7 cellular contexts compared by ENCODE assay signal in the genomic region with DNA sequence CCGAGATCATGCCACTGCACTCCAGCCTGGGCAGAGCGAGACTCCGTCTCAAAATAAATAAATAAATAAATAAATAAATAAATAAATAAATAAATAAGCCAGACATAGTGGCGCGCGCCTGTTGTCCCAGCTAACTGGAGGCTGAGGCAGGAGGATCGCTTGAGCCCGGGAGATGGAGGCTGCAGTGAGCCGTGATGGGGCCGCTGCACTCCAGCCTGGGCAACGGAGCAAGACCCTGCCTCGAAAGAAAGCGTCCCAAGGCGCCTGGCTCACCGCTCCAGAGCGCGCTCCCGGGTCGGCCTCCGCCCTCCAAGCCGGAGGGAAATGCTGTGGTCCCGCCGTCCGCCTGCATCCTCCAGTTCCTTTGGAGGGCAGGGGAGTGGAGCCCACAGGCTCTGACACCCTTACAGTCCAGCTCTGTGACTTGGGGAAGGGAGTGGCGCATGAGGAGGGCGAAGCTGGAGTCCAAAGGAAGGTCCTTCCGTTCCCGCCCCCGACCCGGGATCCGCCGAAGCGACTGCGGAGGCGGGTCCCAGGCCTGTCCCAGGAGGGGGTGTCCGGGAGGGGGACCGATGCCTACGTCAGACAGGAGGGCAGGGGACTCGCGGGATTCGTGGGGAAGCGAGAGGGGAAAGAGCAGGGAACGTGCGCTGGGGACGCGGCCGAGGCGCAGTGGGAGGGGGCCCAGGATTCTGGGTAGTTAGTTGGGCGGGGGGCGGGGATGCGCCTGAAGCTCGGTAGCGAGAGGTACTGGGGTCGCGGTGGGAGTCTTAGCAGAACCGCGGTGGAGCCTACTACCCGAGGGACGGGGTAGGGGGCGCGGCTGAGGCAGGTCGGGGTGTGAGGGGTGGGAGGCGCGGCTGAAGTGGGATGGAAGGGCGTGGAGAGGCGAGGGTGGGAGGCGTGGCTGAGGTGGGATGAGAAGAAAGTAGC. TPM values are rescaled to one million over a fixed set of nuclear protein-coding genes. Genes with fewer than 3 reads are reported as not detected.
DNase-seq lines count a peak whose midpoint lies in the region; ATAC-seq and TF ChIP-seq lines count a peak whose summit lies in the region.

No MANE protein-coding gene starts in this region.

- H3K4me1 Mint-ChIP-seq in naive B cell: peaks cover 9 to 18% (median 14%) of the 10 kb centered on the region in 3 donors

- peak overlapping the region in 1 of 6 donors; percentile 82 for H3K27ac Mint-ChIP-seq in naive B cell

- H3K27me3 Mint-ChIP-seq in naive B cell: peaks cover 9 to 40% (median 24%) of the 10 kb centered on the region in 3 donors

- peaks cover 17% of the 10 kb centered on the region for H3K4me1 ChIP-seq in OCI-LY3 (ENCODE audit: low read length)

- no peaks in the 10 kb centered on the region for H3K36me3 Mint-ChIP-seq in naive B cell

- TF ChIP-seq POLR2A in GM18505 (IDR thresholded peaks at IDR 0.05; ENCODE audit: borderline replicate concordance, extremely low read depth, insufficient read depth, insufficient read length): peak; percentile 27

- TF ChIP-seq CTCF in OCI-LY3 (IDR thresholded peaks at IDR 0.05; ENCODE audit: low read depth, low read length) (no peak; the same call in 1 of the 2 replicates), epithelial cell of esophagus (IDR thresholded peaks at IDR 0.05; ENCODE audit: insufficient read depth, low read depth, low read length, missing control alignments) (no peak)

- peak overlapping the region; percentile 30; the same call in 1 of the 2 replicates for H2AFZ ChIP-seq in OCI-LY3 (ENCODE audit: low read depth, low read length)

- ATAC-seq in GM18505 (IDR thresholded peaks at IDR 0.05; ENCODE audit: unreplicated experiment): no peak
- ATAC-seq in naive B cell (ENCODE audit: low read depth in 2 of 2): peak in 1 of 2 donors; percentile 25

- H3K27ac ChIP-seq in OCI-LY3 (ENCODE audit: low read length): no peak overlapping the region

- H3K4me3 Mint-ChIP-seq in naive B cell: peak overlapping the region in 7 of 8 donors; percentile 28 to 78 (median 47)

- H3K4me2 ChIP-seq in OCI-LY3 (ENCODE audit: low read length): peak overlapping the region; percentile 66

- peak overlapping the region; percentile 20; the same call in 1 of the 2 replicates for H3K9ac ChIP-seq in OCI-LY3 (ENCODE audit: low read length)

- no peaks in the 10 kb centered on the region for H3K9me3 ChIP-seq in OCI-LY3 (ENCODE audit: insufficient read depth, low read length)

- peak overlapping the region; percentile 73 for H3K4me3 ChIP-seq in OCI-LY3 (ENCODE audit: low read length)
- peak overlapping the region; percentile 52 for H3K4me3 ChIP-seq in epithelial cell of esophagus (ENCODE audit: low read length)

- in situ Hi-C loops in KBM-7 (cut with MboI; ENCODE audit: low pct_unique_long_range_greater_than_20kb, low sequenced_read_pairs): no loop called here

- H4K20me1 ChIP-seq in OCI-LY3 (ENCODE audit: insufficient read depth, low read length): no peaks in the 10 kb centered on the region

- no peaks in the 10 kb centered on the region for H3K27me3 ChIP-seq in OCI-LY3 (ENCODE audit: low read depth, low read length)

- no peaks in the 10 kb centered on the region for H3K9me3 Mint-ChIP-seq in naive B cell

- no peaks in the 10 kb centered on the region for H3K79me2 ChIP-seq in OCI-LY3 (ENCODE audit: low read length)

- DNase-seq in epithelial cell of esophagus (ENCODE audit: low read depth) (no peak), naive B cell (no peak), NCI-H1048 (lab: John Stamatoyannopoulos, UW) (no peak), HCEC 1CT (no peak), KBM-7 (no peak)

- H3K36me3 ChIP-seq in OCI-LY3 (replicated peaks; ENCODE audit: low read depth, low read length): no peaks in the 10 kb centered on the region

RNA-seq across cellular contexts. Expression of a gene that starts 8.4 kb away (rescaled TPM):
- 10 to 100 TPM; 36.2 to 59.9 (median 44.0) TPM for polyA plus RNA-seq in naive B cell (ENCODE audit: low read depth in 6 of 6)

RNA-seq across cellular contexts. Expression of a gene that starts 26.1 kb away (rescaled TPM):
- polyA plus RNA-seq in naive B cell (ENCODE audit: low read depth in 6 of 6): 1,000 to 10,000 TPM; 2,209 to 2,817 (median 2,696) TPM

RNA-seq across cellular contexts. Expression of a gene that starts 53.7 kb away (rescaled TPM):
- polyA plus RNA-seq in naive B cell (ENCODE audit: low read depth in 6 of 6): 10 to 100 TPM; 13.3 to 34.2 (median 15.9) TPM
